ENCODE assay signal across 1 cellular context in genomic region chr9:34536685-34537084, GRCh38.
TF ChIP-seq lines count a peak whose summit lies in the region.

No MANE protein-coding gene starts in this region.

TF ChIP-seq in GM23338, 12 proteins besides CTCF, POLR2A, EP300 and RAD21 (continued from another document):
- no peak for TF ChIP-seq ZNF462 (CRISPR knock-in tag; IDR thresholded peaks at IDR 0.05)
- TF ChIP-seq ZNF114 (CRISPR knock-in tag; IDR thresholded peaks at IDR 0.05) = no peak
